ENCODE assay signal across 10 cellular contexts in the genomic region with DNA sequence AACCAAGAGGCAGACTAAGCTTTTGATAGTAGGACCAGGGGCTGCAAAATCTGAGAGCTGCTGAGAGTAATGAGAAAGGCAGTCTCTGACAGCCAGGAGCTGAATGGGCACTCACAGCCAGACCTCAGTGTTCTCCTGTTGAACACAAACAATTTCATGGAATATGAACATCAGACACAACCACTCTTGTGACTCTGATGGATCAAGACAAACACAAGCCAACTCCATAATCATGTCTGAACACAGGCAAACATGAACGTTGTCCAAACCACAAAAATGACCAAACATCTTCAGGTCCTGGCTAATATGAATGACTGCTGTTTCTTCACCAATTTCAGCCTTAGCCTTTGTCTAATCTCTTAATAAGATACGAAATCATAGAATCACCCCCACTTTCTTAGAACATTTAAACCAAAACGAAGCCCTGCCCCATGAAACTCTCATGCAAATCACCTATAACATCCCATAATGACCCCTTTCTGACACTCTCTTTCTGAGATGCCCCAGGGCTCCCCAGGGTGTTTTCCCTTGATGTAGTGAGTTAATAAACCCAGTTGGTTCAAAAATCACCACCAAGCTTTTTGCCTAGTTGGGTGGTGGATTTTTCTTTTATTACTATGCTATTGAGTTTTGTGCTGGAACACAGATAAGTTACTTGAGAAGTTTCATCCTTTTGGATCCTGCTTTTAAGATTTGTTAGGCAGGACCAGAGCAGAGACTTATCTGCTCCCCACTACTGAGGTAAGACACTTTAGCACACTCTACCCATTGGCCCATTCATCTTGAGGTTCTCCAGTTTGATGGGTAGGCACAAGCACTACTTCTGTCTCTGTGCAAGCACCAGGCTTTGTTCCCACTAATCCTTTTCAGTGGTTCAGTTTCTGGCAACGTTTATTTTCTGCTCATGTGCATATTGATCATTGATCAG. TPM values are rescaled to one million over a fixed set of nuclear protein-coding genes. Genes with fewer than 3 reads are reported as not detected.
A peak's percentile ranks its signal among the peaks of the same experiment; 100 is the strongest.
DNase-seq lines count a peak whose midpoint lies in the region; ATAC-seq and TF ChIP-seq lines count a peak whose summit lies in the region.
"Had no signal": no experiment of that assay in that cellular context is flagged by ENCODE, and none has a peak within 500 bp of the region (broad histone marks: within the 10 kb centered on the region; RNA-seq: fewer than 3 reads in every experiment).

No MANE protein-coding gene starts in this region.

- H3K36me3 Mint-ChIP-seq in WTC11: no peaks in the 10 kb centered on the region

- peaks cover 27% of the 10 kb centered on the region for H3K4me1 Mint-ChIP-seq in WTC11

- H3K4me1 ChIP-seq in thyroid gland: peaks cover 0 to under 1% of the 10 kb centered on the region in 2 donors

- CTCF ChIA-PET in WTC11 (lab: Charles Lee): interaction anchor here (0.6 to 2.3 kb wide), 8 partner anchors 107 to 453 kb away, joined by 3 to 48 read pairs (median 6); partner anchors contain the start of gene LIX1

- ATAC-seq in GM18909 (IDR thresholded peaks at IDR 0.05; ENCODE audit: poor library complexity, unreplicated experiment): peak; percentile 80
- ATAC-seq in HG02973 (IDR thresholded peaks at IDR 0.05; ENCODE audit: unreplicated experiment): peak; percentile 81
- no peak for ATAC-seq in WTC11
- ATAC-seq: Panc1 had no signal

- H3K27ac ChIP-seq in caudate nucleus (ENCODE audit: low read depth, low read length): no peak overlapping the region
- no peak overlapping the region for H3K27ac ChIP-seq in thyroid gland
- H3K27ac ChIP-seq: thoracic aorta had no signal

- 64 to 66% methylated on average over 4 of the region's 4 CpGs for WGBS in thyroid gland, 2 donors

- intact Hi-C loops in thyroid gland (cut with DNase I): loop anchor here (5.0 kb wide), 1 partner anchor 287 kb away; no protein-coding TSS in a partner anchor

- H3K4me3 ChIP-seq in AG10803 (ENCODE audit: low read length) (no peak overlapping the region), thyroid gland (replicated peaks in 1 of 3) (no peak overlapping the region)
- H3K4me3 ChIP-seq: thoracic aorta had no signal

- H3K27me3 Mint-ChIP-seq in WTC11 (ENCODE audit: low read depth): no peaks in the 10 kb centered on the region

- H3K9me3 Mint-ChIP-seq in WTC11: no peaks in the 10 kb centered on the region

- peak overlapping the region; percentile 55; the same call in 1 of the 2 replicates for H3K27ac Mint-ChIP-seq in WTC11

- no peak overlapping the region for H3K4me3 Mint-ChIP-seq in WTC11

- POLR2A ChIA-PET in WTC11 (lab: Charles Lee): no interaction called here

- TF ChIP-seq CTCF in AG10803 (conservative IDR thresholded peaks at IDR 0.05; ENCODE audit: low read length): no peak
- no peak for TF ChIP-seq CTCF in WTC11 (IDR thresholded peaks at IDR 0.05)
- no peak for TF ChIP-seq CTCF in thyroid gland (IDR thresholded peaks at IDR 0.05)

- no peak for TF ChIP-seq POLR2A in thyroid gland (IDR thresholded peaks at IDR 0.05)

- DNase-seq in AG10803 (ENCODE audit: low read depth) (peak; percentile 33), WTC11 (ENCODE audit: low spot score) (no peak), caudate nucleus (lab: John Stamatoyannopoulos, UW) (no peak), thyroid gland (no peak), putamen (ENCODE audit: low spot score) (no peak), GDM1 (lab: John Stamatoyannopoulos, UW) (no peak)

- H3K36me3 ChIP-seq in thyroid gland: no peaks in the 10 kb centered on the region
- H3K36me3 ChIP-seq: thoracic aorta had no signal

- no peaks in the 10 kb centered on the region for H3K9me3 ChIP-seq in thyroid gland
- H3K9me3 ChIP-seq: thoracic aorta had no signal

- H3K27me3 ChIP-seq in thyroid gland: no peaks in the 10 kb centered on the region

TF ChIP-seq in WTC11, 78 proteins besides CTCF, POLR2A, EP300 and RAD21:
- TF ChIP-seq, protein P1, sequence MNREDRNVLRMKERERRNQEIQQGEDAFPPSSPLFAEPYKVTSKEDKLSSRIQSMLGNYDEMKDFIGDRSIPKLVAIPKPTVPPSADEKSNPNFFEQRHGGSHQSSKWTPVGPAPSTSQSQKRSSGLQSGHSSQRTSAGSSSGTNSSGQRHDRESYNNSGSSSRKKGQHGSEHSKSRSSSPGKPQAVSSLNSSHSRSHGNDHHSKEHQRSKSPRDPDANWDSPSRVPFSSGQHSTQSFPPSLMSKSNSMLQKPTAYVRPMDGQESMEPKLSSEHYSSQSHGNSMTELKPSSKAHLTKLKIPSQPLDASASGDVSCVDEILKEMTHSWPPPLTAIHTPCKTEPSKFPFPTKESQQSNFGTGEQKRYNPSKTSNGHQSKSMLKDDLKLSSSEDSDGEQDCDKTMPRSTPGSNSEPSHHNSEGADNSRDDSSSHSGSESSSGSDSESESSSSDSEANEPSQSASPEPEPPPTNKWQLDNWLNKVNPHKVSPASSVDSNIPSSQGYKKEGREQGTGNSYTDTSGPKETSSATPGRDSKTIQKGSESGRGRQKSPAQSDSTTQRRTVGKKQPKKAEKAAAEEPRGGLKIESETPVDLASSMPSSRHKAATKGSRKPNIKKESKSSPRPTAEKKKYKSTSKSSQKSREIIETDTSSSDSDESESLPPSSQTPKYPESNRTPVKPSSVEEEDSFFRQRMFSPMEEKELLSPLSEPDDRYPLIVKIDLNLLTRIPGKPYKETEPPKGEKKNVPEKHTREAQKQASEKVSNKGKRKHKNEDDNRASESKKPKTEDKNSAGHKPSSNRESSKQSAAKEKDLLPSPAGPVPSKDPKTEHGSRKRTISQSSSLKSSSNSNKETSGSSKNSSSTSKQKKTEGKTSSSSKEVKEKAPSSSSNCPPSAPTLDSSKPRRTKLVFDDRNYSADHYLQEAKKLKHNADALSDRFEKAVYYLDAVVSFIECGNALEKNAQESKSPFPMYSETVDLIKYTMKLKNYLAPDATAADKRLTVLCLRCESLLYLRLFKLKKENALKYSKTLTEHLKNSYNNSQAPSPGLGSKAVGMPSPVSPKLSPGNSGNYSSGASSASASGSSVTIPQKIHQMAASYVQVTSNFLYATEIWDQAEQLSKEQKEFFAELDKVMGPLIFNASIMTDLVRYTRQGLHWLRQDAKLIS (CRISPR knock-in tag; IDR thresholded peaks at IDR 0.05; ENCODE audit: borderline replicate concordance): no peak
- no peak for TF ChIP-seq ETV6 (CRISPR knock-in tag; IDR thresholded peaks at IDR 0.05)
- TF ChIP-seq TP53 (CRISPR knock-in tag; IDR thresholded peaks at IDR 0.05): no peak

RNA-seq across cellular contexts. Expression of gene ERAP2, which starts 5.9 kb away (rescaled TPM):
- total RNA-seq in WTC11 (2021): 0.13 to 0.41 TPM (median 0.21 TPM) in 3 replicates
- total RNA-seq in thyroid gland: 10 to 100 TPM in 3 of 4 donors, 1 to 10 TPM in 1; 9.2 to 19.2 (median 14.0) TPM
